Comparison of ENCODE assay signal across 15 cellular contexts in genomic region chr20:4897600-4897999, GRCh38.
A peak's percentile ranks its signal among the peaks of the same experiment; 100 is the strongest.
DNase-seq lines count a peak whose midpoint lies in the region; ATAC-seq lines count a peak whose summit lies in the region.
"Had no signal": no experiment of that assay in that cellular context is flagged by ENCODE, and none has a peak within 500 bp of the region (broad histone marks: within the 10 kb centered on the region; RNA-seq: fewer than 3 reads in every experiment).

No MANE protein-coding gene starts in this region.

- ATAC-seq in HG02571 (IDR thresholded peaks at IDR 0.05; ENCODE audit: unreplicated experiment), result no peak
- ATAC-seq: Panc1 had no signal

- H3K27me3 Mint-ChIP-seq in activated T-cell treated with anti-CD3 and anti-CD28 coated beads, Interleukin-2, amount 50 U/mL, for 24 hours, result no peaks in the 10 kb centered on the region
- H3K27me3 Mint-ChIP-seq: activated CD4-positive, alpha-beta memory T cell treated with anti-CD3 and anti-CD28 coated beads, Interleukin-2, amount 10 ng/mL, durations not matched to agents 7 days and 5 days had no signal

- no peaks in the 10 kb centered on the region for H3K9me3 Mint-ChIP-seq in activated T-cell treated with anti-CD3 and anti-CD28 coated beads, Interleukin-2, amount 50 U/mL, for 24 hours
- H3K9me3 Mint-ChIP-seq: activated CD4-positive, alpha-beta memory T cell treated with anti-CD3 and anti-CD28 coated beads, Interleukin-2, amount 10 ng/mL, durations not matched to agents 7 days and 5 days had no signal

- H3K4me1 Mint-ChIP-seq in activated T-cell treated with anti-CD3 and anti-CD28 coated beads, Interleukin-2, amount 50 U/mL, for 24 hours (ENCODE audit: low read depth), result no peaks in the 10 kb centered on the region

- H3K27ac Mint-ChIP-seq in activated T-cell treated with anti-CD3 and anti-CD28 coated beads, Interleukin-2, amount 50 U/mL, for 24 hours, result peak overlapping the region; percentile 28
- H3K27ac Mint-ChIP-seq: activated CD4-positive, alpha-beta memory T cell treated with anti-CD3 and anti-CD28 coated beads, Interleukin-2, amount 10 ng/mL, durations not matched to agents 7 days and 5 days had no signal

- H3K27ac ChIP-seq in angular gyrus (ENCODE audit: low read depth, low read length), result peak overlapping the region; percentile 5
- H3K27ac ChIP-seq in temporal lobe (ENCODE audit: low read depth, low read length), result peak overlapping the region; percentile 24
- H3K27ac ChIP-seq: esophagus muscularis mucosa had no signal

- peaks cover 77% of the 10 kb centered on the region for H3K36me3 Mint-ChIP-seq in activated T-cell treated with anti-CD3 and anti-CD28 coated beads, Interleukin-2, amount 50 U/mL, for 24 hours (ENCODE audit: low read depth)

- no peak for DNase-seq in activated T-cell treated with anti-CD3 and anti-CD28 coated beads, Interleukin-2, amount 50 U/mL, for 24 hours
- DNase-seq in activated T-cell treated with anti-CD3 and anti-CD28 coated beads, Interleukin-2, amount 50 U/mL, for 1 hour, result no peak
- DNase-seq in medulla oblongata (ENCODE audit: extremely low spot score) (peak; percentile 51), DMS53 treated with DMSO at 0.1 percent for 48 hours (lab: John Stamatoyannopoulos, UW; ENCODE audit: unreplicated experiment) (no peak), germinal center (ENCODE audit: low spot score) (no peak)
- DNase-seq: DMS79 treated with DMSO at 0.1 percent for 48 hours, NCI-H1048, NCI-H526 treated with DMSO at 0.1 percent for 48 hours had no signal

- no peak overlapping the region for H3K4me3 Mint-ChIP-seq in activated T-cell treated with anti-CD3 and anti-CD28 coated beads, Interleukin-2, amount 50 U/mL, for 24 hours
- H3K4me3 Mint-ChIP-seq: activated CD4-positive, alpha-beta memory T cell treated with anti-CD3 and anti-CD28 coated beads, Interleukin-2, amount 10 ng/mL, durations not matched to agents 7 days and 5 days; CD14-positive monocyte had no signal
